Comparison of ENCODE assay signal across 1 cellular context in genomic region chr14:52729925-52730707, GRCh38.
TF ChIP-seq lines count a peak whose summit lies in the region.

A gene with protein sequence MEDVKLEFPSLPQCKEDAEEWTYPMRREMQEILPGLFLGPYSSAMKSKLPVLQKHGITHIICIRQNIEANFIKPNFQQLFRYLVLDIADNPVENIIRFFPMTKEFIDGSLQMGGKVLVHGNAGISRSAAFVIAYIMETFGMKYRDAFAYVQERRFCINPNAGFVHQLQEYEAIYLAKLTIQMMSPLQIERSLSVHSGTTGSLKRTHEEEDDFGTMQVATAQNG (plus strand): TSS chr14:52730166. CDS start chr14:52730475, 309 bp downstream.

TF ChIP-seq in HEK293, 187 proteins besides CTCF, POLR2A, EP300 and RAD21 (continued from another document and continues in another):
- TF ChIP-seq ZNF398 (tag by site-specific recombination; IDR thresholded peaks at IDR 0.05) (peak; percentile 83), ZNF510 (tag by site-specific recombination; IDR thresholded peaks at IDR 0.05; ENCODE audit: insufficient replicate concordance) (no peak), ZNF138 (tag by site-specific recombination; IDR thresholded peaks at IDR 0.05; ENCODE audit: borderline replicate concordance) (no peak), ZNF624 (tag by site-specific recombination; IDR thresholded peaks at IDR 0.05) (no peak), SP2 (tag by site-specific recombination; IDR thresholded peaks at IDR 0.05) (peak; percentile 97), KLF1 (tag by site-specific recombination; IDR thresholded peaks at IDR 0.05) (peak; percentile 69; the same call in 1 of the 2 replicates), ZNF391 (tag by site-specific recombination; IDR thresholded peaks at IDR 0.05; ENCODE audit: borderline replicate concordance, low read depth) (peak; percentile 79; the same call in 1 of the 2 replicates), KLF7 (tag by site-specific recombination; IDR thresholded peaks at IDR 0.05; ENCODE audit: borderline replicate concordance) (peak; percentile 61; the same call in 1 of the 2 replicates), ZBTB1 (tag by site-specific recombination; IDR thresholded peaks at IDR 0.05) (no peak), GLIS2 (tag by site-specific recombination; IDR thresholded peaks at IDR 0.05) (peak; percentile 93), ZNF248 (tag by site-specific recombination; IDR thresholded peaks at IDR 0.05) (no peak), MZF1 (tag by site-specific recombination; IDR thresholded peaks at IDR 0.05; ENCODE audit: borderline replicate concordance) (no peak), ZSCAN16 (tag by site-specific recombination; IDR thresholded peaks at IDR 0.05) (no peak), PBX3 (CRISPR knock-in tag; IDR thresholded peaks at IDR 0.05) (0 out of 2 replicates have a peak, but pooled peaks have one; percentile 60), ZSCAN23 (tag by site-specific recombination; IDR thresholded peaks at IDR 0.05) (no peak; the same call in 1 of the 2 replicates), ZNF350 (tag by site-specific recombination; IDR thresholded peaks at IDR 0.05) (no peak), ZNF223 (tag by site-specific recombination; IDR thresholded peaks at IDR 0.05) (no peak), TRIM28 (IDR thresholded peaks at IDR 0.05; ENCODE audit: borderline replicate concordance, low read length) (no peak), GLIS1 (tag by site-specific recombination; IDR thresholded peaks at IDR 0.05) (peak; percentile 58), ZNF670 (tag by site-specific recombination; IDR thresholded peaks at IDR 0.05; ENCODE audit: low read depth) (no peak), SETDB1 (IDR thresholded peaks at IDR 0.05; ENCODE audit: insufficient read length, low read length) (no peak), ZNF10 (tag by site-specific recombination; IDR thresholded peaks at IDR 0.05) (no peak), ZNF677 (tag by site-specific recombination; IDR thresholded peaks at IDR 0.05) (no peak), ZNF792 (tag by site-specific recombination; IDR thresholded peaks at IDR 0.05) (no peak), SP7 (tag by site-specific recombination; IDR thresholded peaks at IDR 0.05) (peak; percentile 67), ZNF704 (tag by site-specific recombination; IDR thresholded peaks at IDR 0.05) (no peak), ZNF843 (tag by site-specific recombination; IDR thresholded peaks at IDR 0.05) (peak; percentile 44; the same call in 1 of the 2 replicates), ZXDB (tag by site-specific recombination; IDR thresholded peaks at IDR 0.05) (0 out of 2 replicates have a peak, but pooled peaks have one; percentile 41), YY2 (tag by site-specific recombination; IDR thresholded peaks at IDR 0.05) (peak; percentile 85), ZNF423 (tag by site-specific recombination; IDR thresholded peaks at IDR 0.05) (no peak), ZNF335 (tag by site-specific recombination; conservative IDR thresholded peaks at IDR 0.05) (peak; percentile 37; the same call in 1 of the 2 replicates), ZBTB7A (tag by site-specific recombination; IDR thresholded peaks at IDR 0.05; ENCODE audit: low read depth) (peak; percentile 71; the same call in 1 of the 2 replicates), ZNF623 (tag by site-specific recombination; IDR thresholded peaks at IDR 0.05) (no peak), FEZF1 (tag by site-specific recombination; IDR thresholded peaks at IDR 0.05) (no peak), ZNF394 (tag by site-specific recombination; IDR thresholded peaks at IDR 0.05; ENCODE audit: borderline replicate concordance) (peak; percentile 38; the same call in 1 of the 2 replicates), ZBTB8A (tag by site-specific recombination; IDR thresholded peaks at IDR 0.05) (peak; percentile 61; the same call in 1 of the 2 replicates), KLF8 (tag by site-specific recombination; IDR thresholded peaks at IDR 0.05) (peak; percentile 94), ZNF174 (tag by site-specific recombination; IDR thresholded peaks at IDR 0.05) (no peak), ZNF654 (tag by site-specific recombination; IDR thresholded peaks at IDR 0.05; ENCODE audit: low read depth) (no peak), SCRT2 (tag by site-specific recombination; IDR thresholded peaks at IDR 0.05) (0 out of 2 replicates have a peak, but pooled peaks have one; percentile 36), ZNF341 (tag by site-specific recombination; IDR thresholded peaks at IDR 0.05; ENCODE audit: low read depth) (peak; percentile 69), ZBTB20 (tag by site-specific recombination; IDR thresholded peaks at IDR 0.05) (peak; percentile 98), SP3 (tag by site-specific recombination; IDR thresholded peaks at IDR 0.05) (peak; percentile 98), ZNF37A (tag by site-specific recombination; IDR thresholded peaks at IDR 0.05) (no peak), ZNF140 (tag by site-specific recombination; IDR thresholded peaks at IDR 0.05) (no peak), ZNF121 (tag by site-specific recombination; IDR thresholded peaks at IDR 0.05) (no peak), YY1 (tag by site-specific recombination; IDR thresholded peaks at IDR 0.05) (peak; percentile 84), ZNF501 (tag by site-specific recombination; IDR thresholded peaks at IDR 0.05) (peak; percentile 82; the same call in 1 of the 2 replicates), ZNF585B (tag by site-specific recombination; IDR thresholded peaks at IDR 0.05) (no peak), ZFP69B (tag by site-specific recombination; IDR thresholded peaks at IDR 0.05) (peak; percentile 26; the same call in 1 of the 2 replicates)
- TF ChIP-seq, protein P1, sequence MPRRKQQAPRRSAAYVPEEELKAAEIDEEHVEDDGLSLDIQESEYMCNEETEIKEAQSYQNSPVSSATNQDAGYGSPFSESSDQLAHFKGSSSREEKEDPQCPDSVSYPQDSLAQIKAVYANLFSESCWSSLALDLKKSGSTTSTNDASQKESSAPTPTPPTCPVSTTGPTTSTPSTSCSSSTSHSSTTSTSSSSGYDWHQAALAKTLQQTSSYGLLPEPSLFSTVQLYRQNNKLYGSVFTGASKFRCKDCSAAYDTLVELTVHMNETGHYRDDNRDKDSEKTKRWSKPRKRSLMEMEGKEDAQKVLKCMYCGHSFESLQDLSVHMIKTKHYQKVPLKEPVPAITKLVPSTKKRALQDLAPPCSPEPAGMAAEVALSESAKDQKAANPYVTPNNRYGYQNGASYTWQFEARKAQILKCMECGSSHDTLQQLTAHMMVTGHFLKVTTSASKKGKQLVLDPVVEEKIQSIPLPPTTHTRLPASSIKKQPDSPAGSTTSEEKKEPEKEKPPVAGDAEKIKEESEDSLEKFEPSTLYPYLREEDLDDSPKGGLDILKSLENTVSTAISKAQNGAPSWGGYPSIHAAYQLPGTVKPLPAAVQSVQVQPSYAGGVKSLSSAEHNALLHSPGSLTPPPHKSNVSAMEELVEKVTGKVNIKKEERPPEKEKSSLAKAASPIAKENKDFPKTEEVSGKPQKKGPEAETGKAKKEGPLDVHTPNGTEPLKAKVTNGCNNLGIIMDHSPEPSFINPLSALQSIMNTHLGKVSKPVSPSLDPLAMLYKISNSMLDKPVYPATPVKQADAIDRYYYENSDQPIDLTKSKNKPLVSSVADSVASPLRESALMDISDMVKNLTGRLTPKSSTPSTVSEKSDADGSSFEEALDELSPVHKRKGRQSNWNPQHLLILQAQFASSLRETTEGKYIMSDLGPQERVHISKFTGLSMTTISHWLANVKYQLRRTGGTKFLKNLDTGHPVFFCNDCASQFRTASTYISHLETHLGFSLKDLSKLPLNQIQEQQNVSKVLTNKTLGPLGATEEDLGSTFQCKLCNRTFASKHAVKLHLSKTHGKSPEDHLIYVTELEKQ (tag by site-specific recombination; IDR thresholded peaks at IDR 0.05; ENCODE audit: borderline replicate concordance): no peak
- TF ChIP-seq, protein P2, sequence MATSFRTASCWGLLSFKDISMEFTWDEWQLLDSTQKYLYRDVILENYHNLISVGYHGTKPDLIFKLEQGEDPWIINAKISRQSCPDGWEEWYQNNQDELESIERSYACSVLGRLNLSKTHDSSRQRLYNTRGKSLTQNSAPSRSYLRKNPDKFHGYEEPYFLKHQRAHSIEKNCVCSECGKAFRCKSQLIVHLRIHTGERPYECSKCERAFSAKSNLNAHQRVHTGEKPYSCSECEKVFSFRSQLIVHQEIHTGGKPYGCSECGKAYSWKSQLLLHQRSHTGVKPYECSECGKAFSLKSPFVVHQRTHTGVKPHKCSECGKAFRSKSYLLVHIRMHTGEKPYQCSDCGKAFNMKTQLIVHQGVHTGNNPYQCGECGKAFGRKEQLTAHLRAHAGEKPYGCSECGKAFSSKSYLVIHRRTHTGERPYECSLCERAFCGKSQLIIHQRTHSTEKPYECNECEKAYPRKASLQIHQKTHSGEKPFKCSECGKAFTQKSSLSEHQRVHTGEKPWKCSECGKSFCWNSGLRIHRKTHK (tag by site-specific recombination; IDR thresholded peaks at IDR 0.05): no peak
- TF ChIP-seq, protein P3, sequence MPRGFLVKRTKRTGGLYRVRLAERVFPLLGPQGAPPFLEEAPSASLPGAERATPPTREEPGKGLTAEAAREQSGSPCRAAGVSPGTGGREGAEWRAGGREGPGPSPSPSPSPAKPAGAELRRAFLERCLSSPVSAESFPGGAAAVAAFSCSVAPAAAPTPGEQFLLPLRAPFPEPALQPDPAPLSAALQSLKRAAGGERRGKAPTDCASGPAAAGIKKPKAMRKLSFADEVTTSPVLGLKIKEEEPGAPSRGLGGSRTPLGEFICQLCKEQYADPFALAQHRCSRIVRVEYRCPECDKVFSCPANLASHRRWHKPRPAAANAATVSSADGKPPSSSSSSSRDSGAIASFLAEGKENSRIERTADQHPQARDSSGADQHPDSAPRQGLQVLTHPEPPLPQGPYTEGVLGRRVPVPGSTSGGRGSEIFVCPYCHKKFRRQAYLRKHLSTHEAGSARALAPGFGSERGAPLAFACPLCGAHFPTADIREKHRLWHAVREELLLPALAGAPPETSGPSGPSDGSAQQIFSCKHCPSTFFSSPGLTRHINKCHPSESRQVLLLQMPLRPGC (tag by site-specific recombination; IDR thresholded peaks at IDR 0.05): 0 out of 2 replicates have a peak, but pooled peaks have one; percentile 41
- TF ChIP-seq, protein P4, sequence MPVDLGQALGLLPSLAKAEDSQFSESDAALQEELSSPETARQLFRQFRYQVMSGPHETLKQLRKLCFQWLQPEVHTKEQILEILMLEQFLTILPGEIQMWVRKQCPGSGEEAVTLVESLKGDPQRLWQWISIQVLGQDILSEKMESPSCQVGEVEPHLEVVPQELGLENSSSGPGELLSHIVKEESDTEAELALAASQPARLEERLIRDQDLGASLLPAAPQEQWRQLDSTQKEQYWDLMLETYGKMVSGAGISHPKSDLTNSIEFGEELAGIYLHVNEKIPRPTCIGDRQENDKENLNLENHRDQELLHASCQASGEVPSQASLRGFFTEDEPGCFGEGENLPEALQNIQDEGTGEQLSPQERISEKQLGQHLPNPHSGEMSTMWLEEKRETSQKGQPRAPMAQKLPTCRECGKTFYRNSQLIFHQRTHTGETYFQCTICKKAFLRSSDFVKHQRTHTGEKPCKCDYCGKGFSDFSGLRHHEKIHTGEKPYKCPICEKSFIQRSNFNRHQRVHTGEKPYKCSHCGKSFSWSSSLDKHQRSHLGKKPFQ (tag by site-specific recombination; IDR thresholded peaks at IDR 0.05): no peak
